ENCODE assay signal across 1 cellular context in the genomic region with DNA sequence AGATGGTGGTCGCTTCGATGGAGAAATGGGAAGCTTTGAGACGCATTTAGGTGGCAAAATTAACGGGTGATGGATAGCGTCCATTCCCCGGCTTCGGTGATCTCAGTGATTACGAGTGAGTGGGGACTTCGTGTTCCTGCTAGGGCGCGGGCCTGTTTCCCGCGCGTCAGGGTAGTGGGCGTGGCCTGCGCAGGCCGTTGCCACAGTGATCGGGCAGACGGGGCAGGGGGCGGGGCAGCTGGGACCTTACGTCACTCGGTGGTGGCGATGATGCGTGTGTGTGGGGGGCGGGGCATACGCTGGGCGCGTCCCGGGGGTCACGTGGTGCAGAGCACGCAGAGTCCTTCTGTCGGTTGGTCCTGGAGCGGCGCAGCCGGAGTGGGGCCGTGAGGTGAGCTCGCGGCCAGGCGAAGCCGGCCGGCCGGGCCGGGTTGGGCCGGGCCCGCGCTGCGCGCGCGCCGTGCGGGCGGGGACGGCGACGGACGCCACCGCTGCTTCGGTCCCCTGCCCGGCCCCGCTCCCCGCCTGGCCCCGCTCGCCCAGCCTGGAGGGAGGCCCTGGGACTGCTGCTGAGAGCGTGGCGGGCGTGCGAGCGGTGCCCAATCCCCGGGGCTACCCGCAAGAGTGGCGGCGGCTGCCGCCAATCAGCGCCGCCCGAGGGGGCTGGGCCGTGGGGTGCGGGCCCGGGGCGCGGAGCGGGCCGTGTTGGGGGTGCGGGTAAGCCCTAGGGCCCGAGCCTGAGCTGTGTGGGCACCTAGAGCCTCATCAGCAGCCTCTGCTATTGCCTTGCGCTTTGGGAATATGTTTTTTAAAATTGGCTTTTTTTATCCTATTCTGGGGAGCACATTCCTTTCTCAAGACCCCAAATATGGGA.
TF ChIP-seq lines count a peak whose summit lies in the region.

A gene (plus strand): TSS at position 327 of the 874 bp plus-strand sequence. CDS start 29,508 bp downstream, outside the sequence.

TF ChIP-seq in K562, 482 proteins besides CTCF, POLR2A, EP300 and RAD21 (continued from another document and continues in another):
- TF ChIP-seq NFATC3 (IDR thresholded peaks at IDR 0.05) (no peak), TBL1XR1 (IDR thresholded peaks at IDR 0.05; ENCODE audit: low read length in 2 of 2) (no peak), MAFG (tag; conservative IDR thresholded peaks at IDR 0.05) (no peak), LCOR (CRISPR knock-in tag; IDR thresholded peaks at IDR 0.05) (peak; percentile 85; the same call in 1 of the 2 replicates), DACH1 (IDR thresholded peaks at IDR 0.05; ENCODE audit: partially characterized antibody) (no peak), SAFB2 (IDR thresholded peaks at IDR 0.05; ENCODE audit: borderline replicate concordance, low read depth, low read length, severe bottlenecking) (no peak), ZBED1 (IDR thresholded peaks at IDR 0.05) (no peak), MCM3 (IDR thresholded peaks at IDR 0.05) (no peak), TEAD2 (tag; IDR thresholded peaks at IDR 0.05) (no peak), TOE1 (IDR thresholded peaks at IDR 0.05; ENCODE audit: borderline replicate concordance) (peak; percentile 96), TOE1 (CRISPR knock-in tag; IDR thresholded peaks at IDR 0.05; ENCODE audit: borderline replicate concordance, low read depth) (no peak), MTF1 (CRISPR knock-in tag; IDR thresholded peaks at IDR 0.05; ENCODE audit: borderline replicate concordance) (no peak), FOXP1 (CRISPR knock-in tag; IDR thresholded peaks at IDR 0.05) (peak; percentile 72; the same call in 1 of the 2 replicates), ASH1L (IDR thresholded peaks at IDR 0.05; ENCODE audit: borderline replicate concordance, low read depth, partially characterized antibody) (peak; percentile 65), ZNF696 (CRISPR knock-in tag; conservative IDR thresholded peaks at IDR 0.05) (no peak), XRCC3 (IDR thresholded peaks at IDR 0.05) (no peak), PRPF4 (IDR thresholded peaks at IDR 0.05; ENCODE audit: insufficient read depth, low read depth, low read length, poor library complexity, severe bottlenecking) (no peak), PTRF (tag; IDR thresholded peaks at IDR 0.05) (no peak), ZNF184 (CRISPR knock-in tag; IDR thresholded peaks at IDR 0.05) (no peak), NCOA1 (IDR thresholded peaks at IDR 0.05; ENCODE audit: low read depth) (peak; percentile 47; the same call in 1 of the 2 replicates), GABPA (tag; conservative IDR thresholded peaks at IDR 0.05; ENCODE audit: low read depth) (no peak; the same call in 1 of the 2 replicates), PCBP2 (IDR thresholded peaks at IDR 0.05; ENCODE audit: low read depth, low read length, poor library complexity, severe bottlenecking) (no peak), CCAR2 (IDR thresholded peaks at IDR 0.05; ENCODE audit: low read depth, low read length) (no peak), ZEB2 (IDR thresholded peaks at IDR 0.05) (no peak), ZNF140 (CRISPR knock-in tag; IDR thresholded peaks at IDR 0.05) (no peak), CXXC5 (CRISPR knock-in tag; IDR thresholded peaks at IDR 0.05) (peak; percentile 96), SMARCA5 (IDR thresholded peaks at IDR 0.05) (no peak), LEF1 (IDR thresholded peaks at IDR 0.05) (0 out of 2 replicates have a peak, but pooled peaks have one; percentile 32), CHD1 (IDR thresholded peaks at IDR 0.05; ENCODE audit: low read length) (no peak), ADNP (tag; IDR thresholded peaks at IDR 0.05) (no peak), KAT8 (IDR thresholded peaks at IDR 0.05; ENCODE audit: low read depth) (no peak), ZNF830 (CRISPR knock-in tag; IDR thresholded peaks at IDR 0.05) (no peak), ZNF217 (CRISPR knock-in tag; IDR thresholded peaks at IDR 0.05) (no peak), ZKSCAN1 (IDR thresholded peaks at IDR 0.05; ENCODE audit: low read depth, low read length) (peak; percentile 19; the same call in 1 of the 2 replicates), CBX3 (IDR thresholded peaks at IDR 0.05; ENCODE audit: borderline replicate concordance in 1 of 2, low read length in 2 of 2) (peak in 1 of 2 experiments; percentile 98; a peak in 2 of 3 replicates), RBBP5 (IDR thresholded peaks at IDR 0.05; ENCODE audit: borderline replicate concordance, insufficient read depth, low read length, poor library complexity, severe bottlenecking) (peak; percentile 85), FOS (IDR thresholded peaks at IDR 0.05; ENCODE audit: extremely low read depth, insufficient read length) (peak; percentile 90), ZKSCAN8 (CRISPR knock-in tag; IDR thresholded peaks at IDR 0.05) (no peak), ATF7 (IDR thresholded peaks at IDR 0.05) (peak; percentile 93), NCOA4 (IDR thresholded peaks at IDR 0.05; ENCODE audit: partially characterized antibody) (no peak), SP2 (IDR thresholded peaks at IDR 0.05; ENCODE audit: extremely low read depth, low read depth, low read length, poor library complexity, severe bottlenecking) (peak; percentile 83), SNIP1 (IDR thresholded peaks at IDR 0.05; ENCODE audit: low read depth) (no peak), ZFX (CRISPR knock-in tag; IDR thresholded peaks at IDR 0.05) (peak; percentile 71), ELF2 (CRISPR knock-in tag; IDR thresholded peaks at IDR 0.05) (no peak)
- TF ChIP-seq, protein P1, sequence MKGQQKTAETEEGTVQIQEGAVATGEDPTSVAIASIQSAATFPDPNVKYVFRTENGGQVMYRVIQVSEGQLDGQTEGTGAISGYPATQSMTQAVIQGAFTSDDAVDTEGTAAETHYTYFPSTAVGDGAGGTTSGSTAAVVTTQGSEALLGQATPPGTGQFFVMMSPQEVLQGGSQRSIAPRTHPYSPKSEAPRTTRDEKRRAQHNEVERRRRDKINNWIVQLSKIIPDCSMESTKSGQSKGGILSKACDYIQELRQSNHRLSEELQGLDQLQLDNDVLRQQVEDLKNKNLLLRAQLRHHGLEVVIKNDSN (CRISPR knock-in tag; IDR thresholded peaks at IDR 0.05), result peak; percentile 96
- TF ChIP-seq, protein P2, sequence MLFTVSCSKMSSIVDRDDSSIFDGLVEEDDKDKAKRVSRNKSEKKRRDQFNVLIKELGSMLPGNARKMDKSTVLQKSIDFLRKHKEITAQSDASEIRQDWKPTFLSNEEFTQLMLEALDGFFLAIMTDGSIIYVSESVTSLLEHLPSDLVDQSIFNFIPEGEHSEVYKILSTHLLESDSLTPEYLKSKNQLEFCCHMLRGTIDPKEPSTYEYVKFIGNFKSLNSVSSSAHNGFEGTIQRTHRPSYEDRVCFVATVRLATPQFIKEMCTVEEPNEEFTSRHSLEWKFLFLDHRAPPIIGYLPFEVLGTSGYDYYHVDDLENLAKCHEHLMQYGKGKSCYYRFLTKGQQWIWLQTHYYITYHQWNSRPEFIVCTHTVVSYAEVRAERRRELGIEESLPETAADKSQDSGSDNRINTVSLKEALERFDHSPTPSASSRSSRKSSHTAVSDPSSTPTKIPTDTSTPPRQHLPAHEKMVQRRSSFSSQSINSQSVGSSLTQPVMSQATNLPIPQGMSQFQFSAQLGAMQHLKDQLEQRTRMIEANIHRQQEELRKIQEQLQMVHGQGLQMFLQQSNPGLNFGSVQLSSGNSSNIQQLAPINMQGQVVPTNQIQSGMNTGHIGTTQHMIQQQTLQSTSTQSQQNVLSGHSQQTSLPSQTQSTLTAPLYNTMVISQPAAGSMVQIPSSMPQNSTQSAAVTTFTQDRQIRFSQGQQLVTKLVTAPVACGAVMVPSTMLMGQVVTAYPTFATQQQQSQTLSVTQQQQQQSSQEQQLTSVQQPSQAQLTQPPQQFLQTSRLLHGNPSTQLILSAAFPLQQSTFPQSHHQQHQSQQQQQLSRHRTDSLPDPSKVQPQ (CRISPR knock-in tag; IDR thresholded peaks at IDR 0.05; ENCODE audit: borderline replicate concordance), result no peak
- TF ChIP-seq, protein P3, sequence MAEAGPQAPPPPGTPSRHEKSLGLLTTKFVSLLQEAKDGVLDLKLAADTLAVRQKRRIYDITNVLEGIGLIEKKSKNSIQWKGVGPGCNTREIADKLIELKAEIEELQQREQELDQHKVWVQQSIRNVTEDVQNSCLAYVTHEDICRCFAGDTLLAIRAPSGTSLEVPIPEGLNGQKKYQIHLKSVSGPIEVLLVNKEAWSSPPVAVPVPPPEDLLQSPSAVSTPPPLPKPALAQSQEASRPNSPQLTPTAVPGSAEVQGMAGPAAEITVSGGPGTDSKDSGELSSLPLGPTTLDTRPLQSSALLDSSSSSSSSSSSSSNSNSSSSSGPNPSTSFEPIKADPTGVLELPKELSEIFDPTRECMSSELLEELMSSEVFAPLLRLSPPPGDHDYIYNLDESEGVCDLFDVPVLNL (CRISPR knock-in tag; IDR thresholded peaks at IDR 0.05; ENCODE audit: low read depth), result peak; percentile 81; the same call in 1 of the 2 replicates
- TF ChIP-seq, protein P4, sequence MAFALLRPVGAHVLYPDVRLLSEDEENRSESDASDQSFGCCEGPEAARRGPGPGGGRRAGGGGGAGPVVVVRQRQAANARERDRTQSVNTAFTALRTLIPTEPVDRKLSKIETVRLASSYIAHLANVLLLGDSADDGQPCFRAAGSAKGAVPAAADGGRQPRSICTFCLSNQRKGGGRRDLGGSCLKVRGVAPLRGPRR (CRISPR knock-in tag; IDR thresholded peaks at IDR 0.05), result no peak
- TF ChIP-seq, protein P5, sequence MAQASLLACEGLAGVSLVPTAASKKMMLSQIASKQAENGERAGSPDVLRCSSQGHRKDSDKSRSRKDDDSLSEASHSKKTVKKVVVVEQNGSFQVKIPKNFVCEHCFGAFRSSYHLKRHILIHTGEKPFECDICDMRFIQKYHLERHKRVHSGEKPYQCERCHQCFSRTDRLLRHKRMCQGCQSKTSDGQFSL (CRISPR knock-in tag; IDR thresholded peaks at IDR 0.05), result peak; percentile 73; the same call in 1 of the 2 replicates
- TF ChIP-seq, protein P5 (tag; IDR thresholded peaks at IDR 0.05), result peak in 1 of 2 experiments; percentile 64; a peak in 1 of 4 replicates
- TF ChIP-seq, protein P6, sequence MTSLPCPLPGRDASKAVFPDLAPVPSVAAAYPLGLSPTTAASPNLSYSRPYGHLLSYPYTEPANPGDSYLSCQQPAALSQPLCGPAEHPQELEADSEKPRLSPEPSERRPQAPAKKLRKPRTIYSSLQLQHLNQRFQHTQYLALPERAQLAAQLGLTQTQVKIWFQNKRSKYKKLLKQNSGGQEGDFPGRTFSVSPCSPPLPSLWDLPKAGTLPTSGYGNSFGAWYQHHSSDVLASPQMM (CRISPR knock-in tag; IDR thresholded peaks at IDR 0.05), result no peak
- TF ChIP-seq, protein P7, sequence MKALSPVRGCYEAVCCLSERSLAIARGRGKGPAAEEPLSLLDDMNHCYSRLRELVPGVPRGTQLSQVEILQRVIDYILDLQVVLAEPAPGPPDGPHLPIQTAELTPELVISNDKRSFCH (CRISPR knock-in tag; IDR thresholded peaks at IDR 0.05), result no peak
- TF ChIP-seq, protein P7 (tag; IDR thresholded peaks at IDR 0.05), result no peak
- TF ChIP-seq, protein P8, sequence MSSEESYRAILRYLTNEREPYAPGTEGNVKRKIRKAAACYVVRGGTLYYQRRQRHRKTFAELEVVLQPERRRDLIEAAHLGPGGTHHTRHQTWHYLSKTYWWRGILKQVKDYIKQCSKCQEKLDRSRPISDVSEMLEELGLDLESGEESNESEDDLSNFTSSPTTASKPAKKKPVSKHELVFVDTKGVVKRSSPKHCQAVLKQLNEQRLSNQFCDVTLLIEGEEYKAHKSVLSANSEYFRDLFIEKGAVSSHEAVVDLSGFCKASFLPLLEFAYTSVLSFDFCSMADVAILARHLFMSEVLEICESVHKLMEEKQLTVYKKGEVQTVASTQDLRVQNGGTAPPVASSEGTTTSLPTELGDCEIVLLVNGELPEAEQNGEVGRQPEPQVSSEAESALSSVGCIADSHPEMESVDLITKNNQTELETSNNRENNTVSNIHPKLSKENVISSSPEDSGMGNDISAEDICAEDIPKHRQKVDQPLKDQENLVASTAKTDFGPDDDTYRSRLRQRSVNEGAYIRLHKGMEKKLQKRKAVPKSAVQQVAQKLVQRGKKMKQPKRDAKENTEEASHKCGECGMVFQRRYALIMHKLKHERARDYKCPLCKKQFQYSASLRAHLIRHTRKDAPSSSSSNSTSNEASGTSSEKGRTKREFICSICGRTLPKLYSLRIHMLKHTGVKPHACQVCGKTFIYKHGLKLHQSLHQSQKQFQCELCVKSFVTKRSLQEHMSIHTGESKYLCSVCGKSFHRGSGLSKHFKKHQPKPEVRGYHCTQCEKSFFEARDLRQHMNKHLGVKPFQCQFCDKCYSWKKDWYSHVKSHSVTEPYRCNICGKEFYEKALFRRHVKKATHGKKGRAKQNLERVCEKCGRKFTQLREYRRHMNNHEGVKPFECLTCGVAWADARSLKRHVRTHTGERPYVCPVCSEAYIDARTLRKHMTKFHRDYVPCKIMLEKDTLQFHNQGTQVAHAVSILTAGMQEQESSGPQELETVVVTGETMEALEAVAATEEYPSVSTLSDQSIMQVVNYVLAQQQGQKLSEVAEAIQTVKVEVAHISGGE (CRISPR knock-in tag; IDR thresholded peaks at IDR 0.05), result 0 out of 6 replicates have a peak, but pooled peaks of 1 of the 3 experiments have one; percentile 1
- TF ChIP-seq, protein P9, sequence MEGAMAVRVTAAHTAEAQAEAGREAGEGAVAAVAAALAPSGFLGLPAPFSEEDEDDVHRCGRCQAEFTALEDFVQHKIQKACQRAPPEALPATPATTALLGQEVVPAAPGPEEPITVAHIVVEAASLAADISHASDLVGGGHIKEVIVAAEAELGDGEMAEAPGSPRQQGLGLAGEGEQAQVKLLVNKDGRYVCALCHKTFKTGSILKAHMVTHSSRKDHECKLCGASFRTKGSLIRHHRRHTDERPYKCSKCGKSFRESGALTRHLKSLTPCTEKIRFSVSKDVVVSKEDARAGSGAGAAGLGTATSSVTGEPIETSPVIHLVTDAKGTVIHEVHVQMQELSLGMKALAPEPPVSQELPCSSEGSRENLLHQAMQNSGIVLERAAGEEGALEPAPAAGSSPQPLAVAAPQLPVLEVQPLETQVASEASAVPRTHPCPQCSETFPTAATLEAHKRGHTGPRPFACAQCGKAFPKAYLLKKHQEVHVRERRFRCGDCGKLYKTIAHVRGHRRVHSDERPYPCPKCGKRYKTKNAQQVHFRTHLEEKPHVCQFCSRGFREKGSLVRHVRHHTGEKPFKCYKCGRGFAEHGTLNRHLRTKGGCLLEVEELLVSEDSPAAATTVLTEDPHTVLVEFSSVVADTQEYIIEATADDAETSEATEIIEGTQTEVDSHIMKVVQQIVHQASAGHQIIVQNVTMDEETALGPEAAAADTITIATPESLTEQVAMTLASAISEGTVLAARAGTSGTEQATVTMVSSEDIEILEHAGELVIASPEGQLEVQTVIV (CRISPR knock-in tag; IDR thresholded peaks at IDR 0.05; ENCODE audit: borderline replicate concordance), result no peak
